8 cellular contexts compared by ENCODE assay signal in the genomic region with DNA sequence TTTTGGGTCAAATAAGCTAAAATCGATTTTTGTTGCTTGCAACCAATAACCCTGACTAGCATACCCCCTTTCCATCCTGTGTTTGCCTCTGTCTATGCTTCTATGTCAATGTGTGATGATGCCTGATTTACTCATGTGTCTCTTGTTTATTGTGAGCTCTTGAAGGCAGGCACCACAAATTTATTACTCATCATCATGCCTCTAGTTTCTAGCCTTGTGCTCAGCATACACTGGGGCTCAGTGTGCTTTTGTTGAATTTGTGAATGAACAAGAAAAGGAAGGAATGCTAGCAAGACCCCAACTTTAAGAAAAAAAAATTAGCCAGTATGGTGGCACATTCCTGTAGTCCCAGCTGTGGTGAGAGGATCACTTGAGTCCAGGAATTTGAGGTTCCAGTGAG.
"Had no signal": no experiment of that assay in that cellular context is flagged by ENCODE, and none has a peak within 500 bp of the region (broad histone marks: within the 10 kb centered on the region; RNA-seq: fewer than 3 reads in every experiment).

No MANE protein-coding gene starts in this region.

- H3K4me3 Mint-ChIP-seq: IgD-negative memory B cell had no signal

- H3K4me3 ChIP-seq: K562 had no signal

- FAIRE-seq: HepG2, HTR-8/SVneo, K562 had no signal

- H3K4me1 Mint-ChIP-seq: IgD-negative memory B cell had no signal

- ATAC-seq: HepG2, K562 had no signal

- DNase-seq: IMR-90, KBM-7, KG1 had no signal

- H3K27ac Mint-ChIP-seq: IgD-negative memory B cell had no signal

- H3K27ac ChIP-seq: HL-60 had no signal

- H3K36me3 Mint-ChIP-seq: IgD-negative memory B cell had no signal

- H3K27me3 Mint-ChIP-seq: IgD-negative memory B cell had no signal
